20 cellular contexts compared by ENCODE assay signal in the genomic region with DNA sequence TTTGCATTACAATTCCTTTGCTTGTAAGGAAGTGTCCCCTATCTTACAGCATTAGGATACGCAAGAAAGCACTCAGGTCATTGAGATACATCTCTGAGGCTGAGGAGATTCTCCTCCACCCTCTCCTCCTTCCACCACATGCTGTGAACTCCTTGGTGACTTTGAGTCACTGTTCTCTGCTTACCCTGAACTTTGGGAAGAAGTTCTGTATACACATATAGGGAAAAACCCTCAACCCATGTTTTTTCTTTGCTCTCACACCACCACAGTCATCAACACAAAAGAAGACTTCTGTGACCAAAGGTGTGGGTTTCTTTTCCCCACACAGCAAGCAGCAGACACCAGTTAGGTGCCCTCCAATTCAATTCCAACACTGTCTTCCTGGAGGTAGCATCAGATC. TPM values are rescaled to one million over a fixed set of nuclear protein-coding genes. Genes with fewer than 3 reads are reported as not detected.
"Had no signal": no experiment of that assay in that cellular context is flagged by ENCODE, and none has a peak within 500 bp of the region (broad histone marks: within the 10 kb centered on the region; RNA-seq: fewer than 3 reads in every experiment).

No MANE protein-coding gene starts in this region.

- H3K4me3 Mint-ChIP-seq: activated CD8-positive, alpha-beta memory T cell treated with anti-CD3 and anti-CD28 coated beads, Interleukin-2, amount 10 ng/mL, durations not matched to agents 7 days and 5 days; activated naive CD4-positive, alpha-beta T cell treated with anti-CD3 and anti-CD28 coated beads, Interleukin-2, amount 50 U/mL, for 24 hours; memory B cell; nephron progenitor cell; stimulated activated naive B cell treated with anti-CD40 and anti-IgM and Interleukin-4, amounts not matched to agents 10 μg/mL and 1 μg/mL and 100 μg/mL, for 72 hours had no signal

- H3K27ac Mint-ChIP-seq: activated CD8-positive, alpha-beta memory T cell treated with anti-CD3 and anti-CD28 coated beads, Interleukin-2, amount 10 ng/mL, durations not matched to agents 7 days and 5 days; activated naive CD4-positive, alpha-beta T cell treated with anti-CD3 and anti-CD28 coated beads, Interleukin-2, amount 50 U/mL, for 24 hours; activated T-helper 2 cell treated with anti-CD3 and anti-CD28 coated beads, Interferon-gamma antibody, Interleukin-2, Interleukin-4, amounts not matched to agents 10 μg/mL and 5 μg/mL and 100 μg/mL, durations not matched to agents 14 hours and 24 hours and 36 hours; nephron progenitor cell; stimulated activated naive B cell treated with anti-CD40 and anti-IgM and Interleukin-4, amounts not matched to agents 10 μg/mL and 1 μg/mL and 100 μg/mL, for 72 hours had no signal

- H3K4me1 Mint-ChIP-seq: activated CD8-positive, alpha-beta memory T cell treated with anti-CD3 and anti-CD28 coated beads, Interleukin-2, amount 10 ng/mL, durations not matched to agents 7 days and 5 days; nephron progenitor cell had no signal

- H3K9me3 ChIP-seq: heart right ventricle, left lung, SJCRH30, spleen had no signal

- H3K9me3 Mint-ChIP-seq: activated naive CD4-positive, alpha-beta T cell treated with anti-CD3 and anti-CD28 coated beads, Interleukin-2, amount 50 U/mL, for 24 hours; activated T-helper 2 cell treated with anti-CD3 and anti-CD28 coated beads, Interferon-gamma antibody, Interleukin-2, Interleukin-4, amounts not matched to agents 10 μg/mL and 5 μg/mL and 100 μg/mL, durations not matched to agents 14 hours and 24 hours and 36 hours; memory B cell; stimulated activated naive B cell treated with anti-CD40 and anti-IgM and Interleukin-4, amounts not matched to agents 10 μg/mL and 1 μg/mL and 100 μg/mL, for 72 hours had no signal

- H3K27me3 Mint-ChIP-seq: activated CD8-positive, alpha-beta memory T cell treated with anti-CD3 and anti-CD28 coated beads, Interleukin-2, amount 10 ng/mL, durations not matched to agents 7 days and 5 days; activated naive CD4-positive, alpha-beta T cell treated with anti-CD3 and anti-CD28 coated beads, Interleukin-2, amount 50 U/mL, for 24 hours; memory B cell; stimulated activated naive B cell treated with anti-CD40 and anti-IgM and Interleukin-4, amounts not matched to agents 10 μg/mL and 1 μg/mL and 100 μg/mL, for 72 hours had no signal

- DNase-seq: activated CD4-positive, alpha-beta T cell treated with anti-CD3 and anti-CD28 coated beads for 48 hours; activated CD8-positive, alpha-beta memory T cell treated with anti-CD3 and anti-CD28 coated beads, Interleukin-2, amount 10 ng/mL, durations not matched to agents 7 days and 5 days; foreskin melanocyte; heart right ventricle; nephron progenitor cell; SJCRH30; spleen; stimulated activated CD4-positive, alpha-beta T cell treated with anti-CD3 and anti-CD28 coated beads, Interleukin-1b, Interleukin-23, amount 100 ng/mL, for 48 hours; stimulated activated naive B cell treated with anti-CD40 and anti-IgM and Interleukin-4, amounts not matched to agents 10 μg/mL and 1 μg/mL and 100 μg/mL, for 72 hours; SW 1271; T1000 had no signal

- ATAC-seq: activated CD8-positive, alpha-beta memory T cell treated with anti-CD3 and anti-CD28 coated beads, Interleukin-2, amount 10 ng/mL, durations not matched to agents 7 days and 5 days; heart right ventricle; left lung; sciatic nerve; stimulated activated naive B cell treated with anti-CD40 and anti-IgM and Interleukin-4, amounts not matched to agents 10 μg/mL and 1 μg/mL and 100 μg/mL, for 72 hours had no signal

RNA-seq across cellular contexts. Expression of a gene that starts 59.0 kb away (rescaled TPM):
- total RNA-seq: activated CD8-positive, alpha-beta memory T cell treated with anti-CD3 and anti-CD28 coated beads, Interleukin-2, amount 10 ng/mL, durations not matched to agents 7 days and 5 days; activated T-helper 2 cell treated with anti-CD3 and anti-CD28 coated beads, Interferon-gamma antibody, Interleukin-2, Interleukin-4, amounts not matched to agents 10 μg/mL and 5 μg/mL and 100 μg/mL, durations not matched to agents 14 hours and 24 hours and 36 hours; omental fat pad; pulmonary artery endothelial cell; sciatic nerve; SJCRH30; temporal lobe; urinary bladder had no signal
